ENCODE assay signal across 10 cellular contexts in the genomic region with DNA sequence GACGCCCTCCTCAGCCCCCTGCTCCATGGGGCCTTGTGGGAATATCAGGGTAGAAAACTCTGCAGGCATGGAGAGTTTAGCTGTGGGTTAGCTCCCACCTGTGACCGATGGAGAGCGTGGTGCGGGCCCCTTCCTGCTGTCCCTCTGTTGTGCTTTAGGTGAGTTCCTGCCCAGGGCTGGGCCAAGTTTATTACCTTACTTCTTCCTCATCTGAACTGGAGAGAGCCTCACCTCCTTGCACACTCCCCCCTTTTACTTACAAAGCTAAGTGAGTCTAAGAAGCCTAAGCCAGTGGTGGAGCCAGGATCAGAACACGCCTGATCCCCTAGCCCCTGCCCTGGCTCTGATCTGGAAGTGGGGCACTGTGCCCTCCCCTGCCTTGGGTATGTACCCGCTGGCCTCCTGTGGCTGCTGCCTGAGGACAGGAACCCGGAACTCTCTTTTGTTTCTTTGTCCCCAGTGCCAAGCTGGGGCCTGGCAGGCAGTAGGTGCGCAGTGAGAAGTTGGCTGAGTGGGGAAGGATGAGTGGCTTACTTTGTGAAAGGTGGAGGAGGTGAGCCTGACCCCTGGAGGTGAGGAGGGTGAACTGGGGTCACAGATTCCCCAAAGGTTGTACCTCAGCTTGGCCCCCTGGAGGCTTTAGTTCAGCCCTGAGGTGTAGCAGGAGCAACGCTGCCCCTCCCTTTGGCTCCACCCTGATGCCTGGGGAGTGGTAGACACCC. TPM values are rescaled to one million over a fixed set of nuclear protein-coding genes. Genes with fewer than 3 reads are reported as not detected.
DNase-seq lines count a peak whose midpoint lies in the region; ATAC-seq and TF ChIP-seq lines count a peak whose summit lies in the region.
"Had no signal": no experiment of that assay in that cellular context is flagged by ENCODE, and none has a peak within 500 bp of the region (broad histone marks: within the 10 kb centered on the region; RNA-seq: fewer than 3 reads in every experiment).

No MANE protein-coding gene starts in this region.

- H3K4me3 ChIP-seq in left ventricle myocardium inferior: no peak overlapping the region
- H3K4me3 ChIP-seq in SU-DHL-6 (ENCODE audit: insufficient read depth, low read length, poor library complexity, severe bottlenecking): no peak overlapping the region
- no peak overlapping the region for H3K4me3 ChIP-seq in transverse colon
- H3K4me3 ChIP-seq: SJCRH30 had no signal

- no peaks in the 10 kb centered on the region for H4K20me1 ChIP-seq in SU-DHL-6 (ENCODE audit: low read depth, low read length)

- H2AFZ ChIP-seq in SU-DHL-6 (ENCODE audit: low read depth, low read length, severe bottlenecking): no peak overlapping the region

- H3F3A ChIP-seq in SU-DHL-6 (ENCODE audit: insufficient read depth): no peaks in the 10 kb centered on the region

- TF ChIP-seq POLR2A in transverse colon (IDR thresholded peaks at IDR 0.05): peak; percentile 11

- TF ChIP-seq CTCF in left ventricle myocardium inferior (IDR thresholded peaks at IDR 0.05; ENCODE audit: borderline replicate concordance) (peak; percentile 7), SU-DHL-6 (IDR thresholded peaks at IDR 0.05; ENCODE audit: insufficient read depth, low read length, poor library complexity, severe bottlenecking) (peak; percentile 21), transverse colon (IDR thresholded peaks at IDR 0.05) (peak in 2 of 5 experiments; percentile 24 to 26)

- ATAC-seq in left cardiac atrium: no peak
- ATAC-seq in GM19463 (IDR thresholded peaks at IDR 0.05; ENCODE audit: unreplicated experiment): no peak

- H3K4me1 ChIP-seq in left ventricle myocardium inferior (peaks cover 89% of the 10 kb centered on the region), transverse colon (peaks cover 65 to 85% (median 82%) of the 10 kb centered on the region in 4 donors)

- no peaks in the 10 kb centered on the region for H3K9me2 ChIP-seq in SU-DHL-6 (replicated peaks; ENCODE audit: insufficient read depth, low read length)

- H3K27me3 ChIP-seq in left ventricle myocardium inferior (ENCODE audit: low read depth) (no peaks in the 10 kb centered on the region), SU-DHL-6 (ENCODE audit: low read length) (no peaks in the 10 kb centered on the region), transverse colon (no peaks in the 10 kb centered on the region)
- H3K27me3 ChIP-seq: SJCRH30 had no signal

- H3K36me3 ChIP-seq in left ventricle myocardium inferior: no peaks in the 10 kb centered on the region
- no peaks in the 10 kb centered on the region for H3K36me3 ChIP-seq in SU-DHL-6 (ENCODE audit: low read length)
- no peaks in the 10 kb centered on the region for H3K36me3 ChIP-seq in transverse colon
- H3K36me3 ChIP-seq: SJCRH30 had no signal

- peak overlapping the region; percentile 61 for H3K27ac ChIP-seq in left ventricle myocardium inferior (replicated peaks)
- no peak overlapping the region for H3K27ac ChIP-seq in SU-DHL-6 (ENCODE audit: low read depth, low read length)
- H3K27ac ChIP-seq in transverse colon: peak overlapping the region; percentile 84 to 93 (median 86)
- H3K27ac ChIP-seq: SJCRH30 had no signal

- H3K4me2 ChIP-seq in SU-DHL-6 (ENCODE audit: low read depth, low read length, poor library complexity, severe bottlenecking): no peak overlapping the region

- WGBS in transverse colon (ENCODE audit: low coverage in 1 of 2), 2 donors: 60 to 63% methylated on average over 1 to 9 of the region's 9 CpGs

- intact Hi-C loops in left ventricle myocardium inferior (cut with micrococcal nuclease) (no loop called here), left cardiac atrium (cut with DNase I) (no loop called here), transverse colon (cut with DNase I; ENCODE audit: low total_unique reads) (no loop called here)

- no peak overlapping the region for H3K9ac ChIP-seq in SU-DHL-6 (ENCODE audit: low read length)

- H3K79me2 ChIP-seq in SU-DHL-6 (ENCODE audit: insufficient read depth, low read length): no peaks in the 10 kb centered on the region

- TF ChIP-seq EP300 in transverse colon (IDR thresholded peaks at IDR 0.05; ENCODE audit: low read depth): no peak

- in situ Hi-C loops in transverse colon (cut with MboI; ENCODE audit: low pct_ligation_motif_present in 1 of 4, low pct_unique_long_range_greater_than_20kb in 1 of 4, low sequenced_read_pairs in 3 of 4): no loop called here

- DNase-seq in left ventricle myocardium inferior (no peak), left cardiac atrium (no peak), iPS-NIHi11 (ENCODE audit: low spot score) (peak; percentile 54), transverse colon (peak; percentile 60), SW480 (ENCODE audit: low spot score) (no peak)
- DNase-seq in central memory CD4-positive, alpha-beta T cell: no peak
- DNase-seq: cerebellar nuclear complex, SJCRH30 had no signal

- no peaks in the 10 kb centered on the region for H3K9me3 ChIP-seq in left ventricle myocardium inferior (replicated peaks)
- no peaks in the 10 kb centered on the region for H3K9me3 ChIP-seq in SU-DHL-6 (ENCODE audit: insufficient read depth, low read length)
- H3K9me3 ChIP-seq in transverse colon: no peaks in the 10 kb centered on the region
- H3K9me3 ChIP-seq: SJCRH30 had no signal

RNA-seq across cellular contexts. Expression of a gene that starts 32.9 kb away (rescaled TPM):
- total RNA-seq in left ventricle myocardium inferior (59.1 TPM), left cardiac atrium (10 to 100 TPM; 40.6 to 44.9 TPM), transverse colon (100 to 1,000 TPM; 115 to 326 (median 199) TPM)

Comparison
In these comparisons a context has a peak if more than half of its experiments do, and no peak if none do; other contexts are left out.
1. DNase-seq: peak in iPS-NIHi11 (single experiment) and transverse colon (single experiment); none in left ventricle myocardium inferior (single experiment), left cardiac atrium (single experiment), central memory CD4-positive, alpha-beta T cell (single experiment) and SW480 (single experiment).